Comparison of ENCODE assay signal across 9 cellular contexts in the genomic region with DNA sequence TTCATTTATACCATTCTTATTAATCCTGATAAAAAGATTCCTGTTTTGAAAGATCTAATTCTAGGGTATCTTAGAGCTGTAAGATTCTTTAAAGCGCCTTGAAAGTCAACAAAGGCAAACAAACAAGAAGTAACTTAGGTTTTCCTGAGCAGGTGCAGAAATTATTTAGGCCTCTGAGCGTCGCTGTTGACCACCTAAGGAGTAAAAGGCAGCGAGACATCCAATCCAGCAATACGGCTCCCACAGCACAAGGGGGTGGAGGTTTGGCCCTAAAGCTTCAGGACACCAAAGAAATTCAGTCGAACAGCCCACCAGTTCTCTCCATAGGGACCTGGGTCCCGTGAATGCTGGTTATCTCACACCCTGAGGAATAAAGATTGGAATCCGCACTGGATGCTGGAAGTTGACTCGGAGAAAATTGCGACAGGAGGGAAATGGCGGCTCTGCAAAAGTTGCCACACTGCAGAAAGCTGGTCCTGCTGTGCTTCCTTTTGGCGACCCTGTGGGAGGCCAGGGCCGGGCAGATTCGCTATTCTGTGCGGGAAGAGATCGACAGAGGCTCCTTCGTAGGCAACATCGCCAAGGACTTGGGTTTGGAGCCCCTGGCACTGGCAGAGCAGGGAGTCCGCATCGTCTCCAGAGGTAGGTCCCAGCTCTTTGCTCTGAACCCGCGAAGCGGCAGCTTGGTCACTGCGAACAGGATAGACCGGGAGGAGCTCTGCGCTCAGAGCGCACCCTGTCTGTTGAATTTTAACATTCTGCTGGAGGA. TPM values are rescaled to one million over a fixed set of nuclear protein-coding genes. Genes with fewer than 3 reads are reported as not detected.
A peak's percentile ranks its signal among the peaks of the same experiment; 100 is the strongest.
DNase-seq lines count a peak whose midpoint lies in the region; ATAC-seq and TF ChIP-seq lines count a peak whose summit lies in the region.
"Had no signal": no experiment of that assay in that cellular context is flagged by ENCODE, and none has a peak within 500 bp of the region (broad histone marks: within the 10 kb centered on the region; RNA-seq: fewer than 3 reads in every experiment).

TSS of gene PCDHGA2 (plus strand) at position 223 of the 769 bp plus-strand sequence.

- peaks cover 46% of the 10 kb centered on the region for H3K27me3 ChIP-seq in gastroesophageal sphincter

- H3K4me1 ChIP-seq in gastroesophageal sphincter, result no peaks in the 10 kb centered on the region

- peak within 1 kb of the TSS in 1 of 2 donors; percentile 39 for H3K4me3 Mint-ChIP-seq in stimulated activated naive B cell treated with anti-CD40 and anti-IgM and Interleukin-4, amounts not matched to agents 10 μg/mL and 1 μg/mL and 100 μg/mL, for 72 hours
- H3K4me3 Mint-ChIP-seq: central memory CD8-positive, alpha-beta T cell had no signal

- H3K36me3 ChIP-seq in gastroesophageal sphincter, result no peaks in the 10 kb centered on the region

- H3K27ac ChIP-seq in RWPE1, result no peak within 1 kb of the TSS
- H3K27ac ChIP-seq in gastroesophageal sphincter, result peak within 1 kb of the TSS in 1 of 4 donors; percentile 4

- no peak for TF ChIP-seq POLR2A in gastroesophageal sphincter (IDR thresholded peaks at IDR 0.05)

- H3K27me3 Mint-ChIP-seq in stimulated activated naive B cell treated with anti-CD40 and anti-IgM and Interleukin-4, amounts not matched to agents 10 μg/mL and 1 μg/mL and 100 μg/mL, for 72 hours, result peaks cover 79 to 98% of the 10 kb centered on the region in 2 donors

- H3K9me3 ChIP-seq in gastroesophageal sphincter, result peaks cover 0 to 98% (median 2%) of the 10 kb centered on the region in 3 donors

- POLR2A ChIA-PET in RWPE1 (lab: Yijun Ruan, JAX; ENCODE audit: low non-redundant PET), result no interaction called here

- 2 to 9% methylated on average over 6 to 14 of the region's 27 CpGs for WGBS in gastroesophageal sphincter (ENCODE audit: low coverage in 1 of 2), 2 donors

- H3K36me3 Mint-ChIP-seq in stimulated activated naive B cell treated with anti-CD40 and anti-IgM and Interleukin-4, amounts not matched to agents 10 μg/mL and 1 μg/mL and 100 μg/mL, for 72 hours, result peaks cover 8 to 17% of the 10 kb centered on the region in 2 donors

- peaks cover 32 to 35% of the 10 kb centered on the region in 2 donors for H3K9me3 Mint-ChIP-seq in stimulated activated naive B cell treated with anti-CD40 and anti-IgM and Interleukin-4, amounts not matched to agents 10 μg/mL and 1 μg/mL and 100 μg/mL, for 72 hours

- peak within 1 kb of the TSS; percentile 37 for H3K27ac Mint-ChIP-seq in stimulated activated naive B cell treated with anti-CD40 and anti-IgM and Interleukin-4, amounts not matched to agents 10 μg/mL and 1 μg/mL and 100 μg/mL, for 72 hours

- no peak for TF ChIP-seq EP300 in gastroesophageal sphincter (IDR thresholded peaks at IDR 0.05)

- H3K4me3 ChIP-seq in gastroesophageal sphincter, result peak within 1 kb of the TSS in 1 of 2 donors; percentile 35

- TF ChIP-seq CTCF in GM20000 (IDR thresholded peaks at IDR 0.05; ENCODE audit: extremely low read depth, missing control alignments) (peak; percentile 24), RWPE1 (conservative IDR thresholded peaks at IDR 0.05; ENCODE audit: low read depth) (peak; percentile 56), gastroesophageal sphincter (IDR thresholded peaks at IDR 0.05) (peak in 3 of 4 experiments; percentile 23 to 38 (median 30))

- DNase-seq in GM20000 (ENCODE audit: low spot score) (peak; percentile 72), RWPE1 (ENCODE audit: low spot score) (no peak), DMS79 treated with DMSO at 0.1 percent for 48 hours (lab: John Stamatoyannopoulos, UW) (no peak)
- no peak for DNase-seq in stimulated activated naive B cell treated with anti-CD40 and anti-IgM and Interleukin-4, amounts not matched to agents 10 μg/mL and 1 μg/mL and 100 μg/mL, for 72 hours

- ATAC-seq in gastroesophageal sphincter, result no peak
- no peak for ATAC-seq in stimulated activated naive B cell treated with anti-CD40 and anti-IgM and Interleukin-4, amounts not matched to agents 10 μg/mL and 1 μg/mL and 100 μg/mL, for 72 hours (replicated peaks)
- no peak for ATAC-seq in GM18909 (IDR thresholded peaks at IDR 0.05; ENCODE audit: poor library complexity, unreplicated experiment)
- ATAC-seq in GM21737 (IDR thresholded peaks at IDR 0.05; ENCODE audit: unreplicated experiment), result no peak
- ATAC-seq in HG02642 (IDR thresholded peaks at IDR 0.05; ENCODE audit: poor library complexity, unreplicated experiment), result no peak

- CTCF ChIA-PET in RWPE1 (lab: Yijun Ruan, JAX), result interaction anchor here (0.5 to 1.9 kb wide), 14 partner anchors 8 to 635 kb away, joined by 3 to 9 read pairs (median 4); partner anchors contain the start of genes PCDHB11, PCDHB14, PCDHGA1 and PCDHGB1

- no peaks in the 10 kb centered on the region for H3K4me1 Mint-ChIP-seq in stimulated activated naive B cell treated with anti-CD40 and anti-IgM and Interleukin-4, amounts not matched to agents 10 μg/mL and 1 μg/mL and 100 μg/mL, for 72 hours
- H3K4me1 Mint-ChIP-seq: central memory CD8-positive, alpha-beta T cell had no signal

RNA-seq across cellular contexts. Expression of gene PCDHGA2, which starts in this region (rescaled TPM):
- 1 to 10 TPM; 3.2 to 5.6 (median 4.4) TPM for total RNA-seq in gastroesophageal sphincter
